8 cellular contexts compared by ENCODE assay signal in genomic region chr3:49021213-49021812, GRCh38. TPM values are rescaled to one million over a fixed set of nuclear protein-coding genes. Genes with fewer than 3 reads are reported as not detected.
DNase-seq lines count a peak whose midpoint lies in the region; ATAC-seq, FAIRE-seq and TF ChIP-seq lines count a peak whose summit lies in the region.

No MANE protein-coding gene starts in this region.

- intact Hi-C loops in Caco-2 (cut with micrococcal nuclease; ENCODE audit: unreplicated experiment), result loop anchor here (1.0 to 10.0 kb wide), 3 partner anchors 8 to 133 kb away; partner anchors contain the start of genes IMPDH2 and QRICH1

- peaks cover 79% of the 10 kb centered on the region for H3K36me3 Mint-ChIP-seq in Caco-2 (ENCODE audit: insufficient read depth, unreplicated experiment)
- peaks cover 36% of the 10 kb centered on the region for H3K36me3 Mint-ChIP-seq in activated CD8-positive, alpha-beta memory T cell treated with anti-CD3 and anti-CD28 coated beads, Interleukin-2, amount 10 ng/mL, durations not matched to agents 7 days and 5 days

- 0 out of 2 replicates have a peak overlapping the region, but pooled peaks have one; percentile 75 for H2BK12ac ChIP-seq in H1 (ENCODE audit: low read depth, low read length)

- TF ChIP-seq CTCF in Caco-2 (IDR thresholded peaks at IDR 0.05; ENCODE audit: insufficient read depth in 1 of 2, low read depth in 1 of 2, low read length in 1 of 2, severe bottlenecking in 1 of 2, unreplicated experiment in 1 of 2) (no peak), H1 (IDR thresholded peaks at IDR 0.05; ENCODE audit: control extremely low read depth in 1 of 3, insufficient read depth in 1 of 3, low read depth in 1 of 3, low read length in 3 of 3) (no peak)

- TF ChIP-seq POLR2A in H1 (IDR thresholded peaks at IDR 0.05; ENCODE audit: control extremely low read depth in 1 of 2, low read depth in 2 of 2, low read length in 2 of 2), result peak in 1 of 2 experiments; percentile 95; a peak in 2 of 3 replicates

- peaks cover 3% of the 10 kb centered on the region; the same call in 1 of the 2 replicates for H3K4me1 ChIP-seq in Caco-2
- H3K4me1 ChIP-seq in H1 (replicated peaks in 1 of 4; ENCODE audit: control insufficient read depth in 3 of 4, insufficient read depth in 4 of 4, low read length in 3 of 4), result peaks cover 0 to 21% (median 13%) of the 10 kb centered on the region in 4 experiments; a peak in 6 of 7 replicates
- H3K4me1 ChIP-seq in mesendoderm (ENCODE audit: control insufficient read depth, low read depth, low read length), result peaks cover 9% of the 10 kb centered on the region

- no peaks in the 10 kb centered on the region for H3K27me3 Mint-ChIP-seq in Caco-2 (ENCODE audit: insufficient read depth, unreplicated experiment)
- no peaks in the 10 kb centered on the region for H3K27me3 Mint-ChIP-seq in activated CD8-positive, alpha-beta memory T cell treated with anti-CD3 and anti-CD28 coated beads, Interleukin-2, amount 10 ng/mL, durations not matched to agents 7 days and 5 days

- H3K14ac ChIP-seq in H1 (ENCODE audit: insufficient read length), result no peak overlapping the region

- H3K36me3 ChIP-seq in Caco-2 (ENCODE audit: control insufficient read depth, insufficient read depth, low read length) (peaks cover 7% of the 10 kb centered on the region), H1 (ENCODE audit: control insufficient read depth in 2 of 4, insufficient read depth in 4 of 4, low read length in 3 of 4) (peaks cover 26 to 38% (median 28%) of the 10 kb centered on the region in 4 experiments), mesendoderm (ENCODE audit: control insufficient read depth, insufficient read depth, low read length) (peaks cover 16% of the 10 kb centered on the region)

- peak; percentile 93 for FAIRE-seq in HTR-8/SVneo (lab: Jason Lieb, UNC)
- no peak for FAIRE-seq in H1 (lab: Jason Lieb, UNC)

- peak overlapping the region; percentile 87 for H3K18ac ChIP-seq in H1 (ENCODE audit: extremely low read depth, low read length)
- H3K18ac ChIP-seq in mesendoderm (ENCODE audit: low read length), result peak overlapping the region; percentile 81

- peak overlapping the region; percentile 91 for H3K27ac ChIP-seq in H1 (ENCODE audit: low read depth, low read length)
- peak overlapping the region; percentile 95 for H3K27ac ChIP-seq in mesendoderm (ENCODE audit: low read depth, low read length)

- no peak overlapping the region for H2BK20ac ChIP-seq in H1 (ENCODE audit: low read length)

- peaks cover 32% of the 10 kb centered on the region for H3K23me2 ChIP-seq in H1 (ENCODE audit: low read depth, low read length)

- H2AFZ ChIP-seq in H1 (ENCODE audit: low read length), result no peak overlapping the region

- no peak for TF ChIP-seq EP300 in H1 (IDR thresholded peaks at IDR 0.05; ENCODE audit: borderline replicate concordance in 1 of 2, low read depth in 2 of 2, low read length in 2 of 2)

- H3K9me3 ChIP-seq in Caco-2 (no peaks in the 10 kb centered on the region), H1 (ENCODE audit: insufficient read depth in 2 of 2, low read depth in 1 of 2, low read length in 1 of 2) (no peaks in the 10 kb centered on the region)

- H4K5ac ChIP-seq in H1 (ENCODE audit: insufficient read length, low read depth, low read length) (peak overlapping the region; percentile 90), mesendoderm (ENCODE audit: low read length) (no peak overlapping the region)

- peaks cover 6% of the 10 kb centered on the region for H3K4me1 Mint-ChIP-seq in Caco-2 (ENCODE audit: low read depth, unreplicated experiment)
- peaks cover 60% of the 10 kb centered on the region for H3K4me1 Mint-ChIP-seq in activated CD8-positive, alpha-beta memory T cell treated with anti-CD3 and anti-CD28 coated beads, Interleukin-2, amount 10 ng/mL, durations not matched to agents 7 days and 5 days

- H3K79me2 ChIP-seq in H1 (ENCODE audit: control insufficient read depth in 1 of 2, insufficient read depth in 2 of 2, low read length in 2 of 2) (peaks cover 0 to 16% of the 10 kb centered on the region in 2 experiments; a peak in 1 of 4 replicates), mesendoderm (ENCODE audit: control insufficient read depth, insufficient read depth, low read length) (peaks cover 16% of the 10 kb centered on the region)

- H3K9me3 Mint-ChIP-seq in Caco-2 (ENCODE audit: unreplicated experiment), result no peaks in the 10 kb centered on the region
- H3K9me3 Mint-ChIP-seq in activated CD8-positive, alpha-beta memory T cell treated with anti-CD3 and anti-CD28 coated beads, Interleukin-2, amount 10 ng/mL, durations not matched to agents 7 days and 5 days (ENCODE audit: low read depth), result no peaks in the 10 kb centered on the region

- peak overlapping the region; percentile 85 for H3K4me3 ChIP-seq in Caco-2 (ENCODE audit: low read depth, low read length)
- H3K4me3 ChIP-seq in H1 (ENCODE audit: extremely low read depth in 1 of 4, insufficient read depth in 2 of 4, low read depth in 3 of 4, low read length in 4 of 4), result peak overlapping the region; percentile 84 to 97 (median 95)
- H3K4me3 ChIP-seq in mesendoderm (ENCODE audit: low read length), result peak overlapping the region; percentile 97

- peak overlapping the region; percentile 62 for H3K4ac ChIP-seq in H1 (replicated peaks; ENCODE audit: insufficient read length, low read depth, low read length)
- peak overlapping the region; percentile 88 for H3K4ac ChIP-seq in mesendoderm (ENCODE audit: low read depth, low read length)

- POLR2A ChIA-PET in Caco-2 (lab: Charles Lee) (interaction anchor here (0.5 to 4.4 kb wide), 11 partner anchors 8 to 373 kb away, joined by 3 to 92 read pairs (median 3); partner anchors contain the start of genes CELSR3, LAMB2, QRICH1 and WDR6), H1 (lab: Charles Lee; ENCODE audit: partially characterized antibody) (interaction anchor here (0.7 to 38.8 kb wide), 24 partner anchors 8 to 390 kb away, joined by 3 to 1518 read pairs (median 6); partner anchors contain the start of genes DALRD3, IMPDH2, IP6K2 and KLHDC8B)

- no peak overlapping the region for H2AK5ac ChIP-seq in H1 (ENCODE audit: low read depth, low read length)
- no peak overlapping the region for H2AK5ac ChIP-seq in mesendoderm (ENCODE audit: low read length)

- H3K4me2 ChIP-seq in H1 (ENCODE audit: insufficient read depth in 1 of 2, low read depth in 2 of 2, low read length in 2 of 2), result peak overlapping the region; percentile 96 to 98
- peak overlapping the region; percentile 97 for H3K4me2 ChIP-seq in mesendoderm (ENCODE audit: low read length)

- H3K56ac ChIP-seq in H1 (replicated peaks; ENCODE audit: insufficient read length, low read depth, low read length), result peak overlapping the region; percentile 75
- peak overlapping the region; percentile 100 for H3K56ac ChIP-seq in mesendoderm (ENCODE audit: low read length)

- peak overlapping the region; percentile 98 for H2BK5ac ChIP-seq in H1 (ENCODE audit: low read depth, low read length)
- H2BK5ac ChIP-seq in mesendoderm (ENCODE audit: low read length), result peak overlapping the region; percentile 35

- H2BK120ac ChIP-seq in H1 (replicated peaks; ENCODE audit: low read depth, low read length), result no peak overlapping the region
- H2BK120ac ChIP-seq in mesendoderm (ENCODE audit: low read depth, low read length), result no peak overlapping the region

- WGBS in H1 (ENCODE audit: extremely low coverage in 1 of 2, insufficient coverage in 1 of 2, insufficient read length in 1 of 2, insufficient replicate concordance in 2 of 2, low coverage in 1 of 2, low lambda C conversion rate in 2 of 2, missing lambda C conversion rate in 1 of 2), 2 experiments, result 0% methylated on average over 56 of the region's 60 CpGs; no CpG with 5 or more reads in 1 of the 2 experiments
- no CpG with 5 or more reads among the region's 60 CpGs for WGBS in mesendoderm (ENCODE audit: extremely low coverage, insufficient coverage, low lambda C conversion rate)

- H4K8ac ChIP-seq in H1 (ENCODE audit: extremely low read depth, insufficient read depth, low read length), result peak overlapping the region; percentile 99
- H4K8ac ChIP-seq in mesendoderm (ENCODE audit: low read depth, low read length), result no peak overlapping the region

- peak; percentile 45 for ATAC-seq in GM21381 (IDR thresholded peaks at IDR 0.05; ENCODE audit: unreplicated experiment)
- peak; percentile 68 for ATAC-seq in activated CD8-positive, alpha-beta memory T cell treated with anti-CD3 and anti-CD28 coated beads, Interleukin-2, amount 10 ng/mL, durations not matched to agents 7 days and 5 days

- peaks cover 10 to 14% of the 10 kb centered on the region in 2 experiments for H4K20me1 ChIP-seq in H1 (replicated peaks in 1 of 2; ENCODE audit: control insufficient read depth in 1 of 2, insufficient read depth in 2 of 2, low read length in 2 of 2)

- peak overlapping the region; percentile 88 for H3K4me3 Mint-ChIP-seq in Caco-2 (ENCODE audit: unreplicated experiment)
- peak overlapping the region; percentile 90 for H3K4me3 Mint-ChIP-seq in activated CD8-positive, alpha-beta memory T cell treated with anti-CD3 and anti-CD28 coated beads, Interleukin-2, amount 10 ng/mL, durations not matched to agents 7 days and 5 days

- no peak overlapping the region for H4K91ac ChIP-seq in H1 (replicated peaks; ENCODE audit: insufficient read length, low read length)

- CTCF ChIA-PET in Caco-2 (lab: Charles Lee), result interaction anchor here (1.1 to 2.2 kb wide), 7 partner anchors 10 to 111 kb away, joined by 3 to 20 read pairs (median 6); partner anchors contain the start of genes LAMB2, P4HTM, QRICH1 and WDR6
- CTCF ChIA-PET in activated CD8-positive, alpha-beta memory T cell treated with anti-CD3 and anti-CD28 coated beads, Interleukin-2, amount 10 ng/mL, durations not matched to agents 7 days and 5 days (lab: Charles Lee), result interaction anchor here (0.9 to 9.4 kb wide), 15 partner anchors 8 to 358 kb away, joined by 3 to 101 read pairs (median 5); partner anchors contain the start of genes CELSR3, IMPDH2, IP6K2 and KLHDC8B
- CTCF ChIA-PET in H1 (lab: Charles Lee; ENCODE audit: partially characterized antibody), result interaction anchor here (0.6 to 24.3 kb wide), 14 partner anchors 9 to 356 kb away, joined by 3 to 467 read pairs (median 6); partner anchors contain the start of genes P4HTM, QRICH1, USP19 and WDR6

- H2BK15ac ChIP-seq in H1 (ENCODE audit: low read length) (no peak overlapping the region), mesendoderm (replicated peaks; ENCODE audit: low read depth) (no peak overlapping the region)

- no TSS peak for BruUV-seq in Caco-2 (replicated peaks; lab: Mats Ljungman, UMichigan)

- peaks cover 5% of the 10 kb centered on the region for H3K79me1 ChIP-seq in H1 (ENCODE audit: low read depth, low read length)
- peaks cover 11% of the 10 kb centered on the region for H3K79me1 ChIP-seq in mesendoderm (ENCODE audit: low read length)

- DNase-seq in Caco-2 (peak; percentile 98 to 99), HTR-8/SVneo (ENCODE audit: insufficient read length, low spot score) (peak; percentile 94), NOMO-1 treated with DMSO at 0.1 percent for 48 hours (lab: John Stamatoyannopoulos, UW; ENCODE audit: unreplicated experiment) (peak; percentile 94), H1 (ENCODE audit: low read depth in 1 of 2, low spot score in 2 of 2) (peak; percentile 94 to 99), mesendoderm (peak; percentile 98)
- peak; percentile 99 for DNase-seq in activated CD8-positive, alpha-beta memory T cell treated with anti-CD3 and anti-CD28 coated beads, Interleukin-2, amount 10 ng/mL, durations not matched to agents 7 days and 5 days
- DNase-seq in stimulated activated CD8-positive, alpha-beta memory T cell treated with anti-CD3 and anti-CD28 coated beads, Interleukin-12 subunit alpha, Interleukin-12 subunit beta, amount 100 ng/mL, for 4 hours (ENCODE audit: low read depth), result peak; percentile 96

- TF ChIP-seq RAD21 in H1 (IDR thresholded peaks at IDR 0.05 in 1 of 2, conservative IDR thresholded peaks at IDR 0.05 in 1 of 2; ENCODE audit: low read depth in 2 of 2, low read length in 2 of 2), result no peak

- no peak overlapping the region for H3K23ac ChIP-seq in H1 (ENCODE audit: insufficient read length)
- peak overlapping the region; percentile 97 for H3K23ac ChIP-seq in mesendoderm (ENCODE audit: low read length)

- H3K27ac Mint-ChIP-seq in Caco-2 (ENCODE audit: unreplicated experiment), result peak overlapping the region; percentile 97
- peak overlapping the region; percentile 94 for H3K27ac Mint-ChIP-seq in activated CD8-positive, alpha-beta memory T cell treated with anti-CD3 and anti-CD28 coated beads, Interleukin-2, amount 10 ng/mL, durations not matched to agents 7 days and 5 days

- H3K27me3 ChIP-seq in Caco-2 (replicated peaks; ENCODE audit: control insufficient read depth, insufficient read depth, low read length) (no peaks in the 10 kb centered on the region), H1 (replicated peaks in 1 of 4; ENCODE audit: control insufficient read depth in 3 of 4, extremely low read depth in 1 of 4, insufficient read depth in 3 of 4, low read length in 3 of 4) (no peaks in the 10 kb centered on the region), mesendoderm (ENCODE audit: insufficient read depth, low read length, poor library complexity) (no peaks in the 10 kb centered on the region)

- H3K9ac ChIP-seq in H1 (replicated peaks in 1 of 4; ENCODE audit: extremely low read depth in 1 of 4, low read depth in 3 of 4, low read length in 3 of 4) (peak overlapping the region; percentile 86 to 96 (median 95)), mesendoderm (ENCODE audit: low read length) (peak overlapping the region; percentile 100)

RNA-seq across cellular contexts. Expression of gene NDUFAF3, which starts 0.6 kb away (rescaled TPM):
- total RNA-seq in Caco-2 (2022), result 65.9 and 68.7 TPM in 2 replicates
- 100 to 1,000 TPM in 1 of 2 experiments, 10 to 100 TPM in 1; 94.3 to 101 TPM for total RNA-seq in activated CD8-positive, alpha-beta memory T cell treated with anti-CD3 and anti-CD28 coated beads, Interleukin-2, amount 10 ng/mL, durations not matched to agents 7 days and 5 days
- total RNA-seq in H1 (2021; fragmentation: NEBNext Ultra II Directional; extraction: Animal tissue kit (Norgen Biotek cat#: 25700)), result 26.2 and 27.8 TPM in 2 replicates
- 45.5 and 52.1 TPM in 2 replicates for polyA plus RNA-seq in H1 (2011; rRNA removed)
- 31.7 TPM for polyA plus RNA-seq in H1 (2011; cell fraction: cytosol; rRNA removed)
- polyA plus RNA-seq in H1 (2011; cell fraction: nucleus; rRNA removed), result 38.4 TPM
- 10.4 to 48.0 TPM (median 37.5 TPM) in 4 replicates for polyA plus RNA-seq in H1 (2012, experiment 1 of 2)
- polyA plus RNA-seq in H1 (2012, experiment 2 of 2), result 25.5 TPM
- polyA plus RNA-seq in H1 (2013, experiment 1 of 2), result 38.2 TPM
- polyA plus RNA-seq in H1 (2013, experiment 2 of 2), result 40.2 TPM
- polyA minus RNA-seq in H1 (2011; rRNA and poly(A)+ RNA removed), result 15.3 and 24.4 TPM in 2 replicates
- 24.3 TPM for polyA minus RNA-seq in H1 (2011; cell fraction: cytosol; rRNA and poly(A)+ RNA removed)
- 52.4 TPM for polyA minus RNA-seq in H1 (2011; cell fraction: nucleus; rRNA and poly(A)+ RNA removed)
- 35.6 TPM for polyA plus RNA-seq in mesendoderm (2013, experiment 1 of 2)
- polyA plus RNA-seq in mesendoderm (2013, experiment 2 of 2), result 35.4 TPM

RNA-seq across cellular contexts. Expression of gene DALRD3, which starts 2.9 kb away (rescaled TPM):
- total RNA-seq in Caco-2 (2022), result 21.4 and 21.5 TPM in 2 replicates
- 10 to 100 TPM; 25.8 to 29.9 TPM for total RNA-seq in activated CD8-positive, alpha-beta memory T cell treated with anti-CD3 and anti-CD28 coated beads, Interleukin-2, amount 10 ng/mL, durations not matched to agents 7 days and 5 days
- total RNA-seq in H1 (2021; fragmentation: NEBNext Ultra II Directional; extraction: Animal tissue kit (Norgen Biotek cat#: 25700)), result 30.4 and 31.6 TPM in 2 replicates
- polyA plus RNA-seq in H1 (2011; rRNA removed), result 86.5 and 95.3 TPM in 2 replicates
- polyA plus RNA-seq in H1 (2011; cell fraction: cytosol; rRNA removed), result 73.1 TPM
- polyA plus RNA-seq in H1 (2011; cell fraction: nucleus; rRNA removed), result 140 TPM
- 34.7 to 40.6 TPM (median 39.8 TPM) in 4 replicates for polyA plus RNA-seq in H1 (2012, experiment 1 of 2)
- 74.3 TPM for polyA plus RNA-seq in H1 (2012, experiment 2 of 2)
- polyA plus RNA-seq in H1 (2013, experiment 1 of 2), result 33.5 TPM
- 33.7 TPM for polyA plus RNA-seq in H1 (2013, experiment 2 of 2)
- 87.2 and 103 TPM in 2 replicates for polyA minus RNA-seq in H1 (2011; rRNA and poly(A)+ RNA removed)
- polyA minus RNA-seq in H1 (2011; cell fraction: cytosol; rRNA and poly(A)+ RNA removed), result 32.7 TPM
- 48.1 TPM for polyA minus RNA-seq in H1 (2011; cell fraction: nucleus; rRNA and poly(A)+ RNA removed)
- 24.5 TPM for polyA plus RNA-seq in mesendoderm (2013, experiment 1 of 2)
- 25.7 TPM for polyA plus RNA-seq in mesendoderm (2013, experiment 2 of 2)

RNA-seq across cellular contexts. Expression of gene IMPDH2, which starts 7.9 kb away (rescaled TPM):
- total RNA-seq in Caco-2 (2022), result 233 and 240 TPM in 2 replicates
- 100 to 1,000 TPM; 186 to 229 TPM for total RNA-seq in activated CD8-positive, alpha-beta memory T cell treated with anti-CD3 and anti-CD28 coated beads, Interleukin-2, amount 10 ng/mL, durations not matched to agents 7 days and 5 days
- 409 and 419 TPM in 2 replicates for total RNA-seq in H1 (2021; fragmentation: NEBNext Ultra II Directional; extraction: Animal tissue kit (Norgen Biotek cat#: 25700))
- 363 and 374 TPM in 2 replicates for polyA plus RNA-seq in H1 (2011; rRNA removed)
- 511 TPM for polyA plus RNA-seq in H1 (2011; cell fraction: cytosol; rRNA removed)
- polyA plus RNA-seq in H1 (2011; cell fraction: nucleus; rRNA removed), result 1,029 TPM
- polyA plus RNA-seq in H1 (2012, experiment 1 of 2), result 385 to 517 TPM (median 516 TPM) in 4 replicates
- polyA plus RNA-seq in H1 (2012, experiment 2 of 2), result 474 TPM
- polyA plus RNA-seq in H1 (2013, experiment 1 of 2), result 339 TPM
- 323 TPM for polyA plus RNA-seq in H1 (2013, experiment 2 of 2)
- 836 and 1,078 TPM in 2 replicates for polyA minus RNA-seq in H1 (2011; rRNA and poly(A)+ RNA removed)
- polyA minus RNA-seq in H1 (2011; cell fraction: cytosol; rRNA and poly(A)+ RNA removed), result 367 TPM
- 252 TPM for polyA minus RNA-seq in H1 (2011; cell fraction: nucleus; rRNA and poly(A)+ RNA removed)
- polyA plus RNA-seq in mesendoderm (2013, experiment 1 of 2), result 301 TPM
- 302 TPM for polyA plus RNA-seq in mesendoderm (2013, experiment 2 of 2)

RNA-seq across cellular contexts. Expression of gene WDR6, which starts 14.1 kb away (rescaled TPM):
- total RNA-seq in Caco-2 (2022), result 184 and 185 TPM in 2 replicates
- 100 to 1,000 TPM; 130 to 154 TPM for total RNA-seq in activated CD8-positive, alpha-beta memory T cell treated with anti-CD3 and anti-CD28 coated beads, Interleukin-2, amount 10 ng/mL, durations not matched to agents 7 days and 5 days
- 180 and 187 TPM in 2 replicates for total RNA-seq in H1 (2021; fragmentation: NEBNext Ultra II Directional; extraction: Animal tissue kit (Norgen Biotek cat#: 25700))
- polyA plus RNA-seq in H1 (2011; rRNA removed), result 257 and 340 TPM in 2 replicates
- polyA plus RNA-seq in H1 (2011; cell fraction: cytosol; rRNA removed), result 262 TPM
- polyA plus RNA-seq in H1 (2011; cell fraction: nucleus; rRNA removed), result 878 TPM
- polyA plus RNA-seq in H1 (2012, experiment 1 of 2), result 176 to 244 TPM (median 215 TPM) in 4 replicates
- 172 TPM for polyA plus RNA-seq in H1 (2012, experiment 2 of 2)
- 84.5 TPM for polyA plus RNA-seq in H1 (2013, experiment 1 of 2)
- 77.8 TPM for polyA plus RNA-seq in H1 (2013, experiment 2 of 2)
- polyA minus RNA-seq in H1 (2011; rRNA and poly(A)+ RNA removed), result 252 and 296 TPM in 2 replicates
- polyA minus RNA-seq in H1 (2011; cell fraction: cytosol; rRNA and poly(A)+ RNA removed), result 109 TPM
- 118 TPM for polyA minus RNA-seq in H1 (2011; cell fraction: nucleus; rRNA and poly(A)+ RNA removed)
- 73.5 TPM for polyA plus RNA-seq in mesendoderm (2013, experiment 1 of 2)
- 74.2 TPM for polyA plus RNA-seq in mesendoderm (2013, experiment 2 of 2)

RNA-seq across cellular contexts. Expression of gene P4HTM, which starts 31.3 kb away (rescaled TPM):
- total RNA-seq in Caco-2 (2022), result 24.4 and 25.5 TPM in 2 replicates
- total RNA-seq in activated CD8-positive, alpha-beta memory T cell treated with anti-CD3 and anti-CD28 coated beads, Interleukin-2, amount 10 ng/mL, durations not matched to agents 7 days and 5 days, result 10 to 100 TPM; 44.5 to 50.6 TPM
- 18.6 and 19.1 TPM in 2 replicates for total RNA-seq in H1 (2021; fragmentation: NEBNext Ultra II Directional; extraction: Animal tissue kit (Norgen Biotek cat#: 25700))
- 25.4 and 31.1 TPM in 2 replicates for polyA plus RNA-seq in H1 (2011; rRNA removed)
- 29.9 TPM for polyA plus RNA-seq in H1 (2011; cell fraction: cytosol; rRNA removed)
- 89.3 TPM for polyA plus RNA-seq in H1 (2011; cell fraction: nucleus; rRNA removed)
- 12.6 to 22.7 TPM (median 21.6 TPM) in 4 replicates for polyA plus RNA-seq in H1 (2012, experiment 1 of 2)
- polyA plus RNA-seq in H1 (2012, experiment 2 of 2), result 14.0 TPM
- polyA plus RNA-seq in H1 (2013, experiment 1 of 2), result 18.0 TPM
- 14.1 TPM for polyA plus RNA-seq in H1 (2013, experiment 2 of 2)
- 34.6 and 38.0 TPM in 2 replicates for polyA minus RNA-seq in H1 (2011; rRNA and poly(A)+ RNA removed)
- polyA minus RNA-seq in H1 (2011; cell fraction: cytosol; rRNA and poly(A)+ RNA removed), result 24.7 TPM
- polyA minus RNA-seq in H1 (2011; cell fraction: nucleus; rRNA and poly(A)+ RNA removed), result 72.0 TPM
- polyA plus RNA-seq in mesendoderm (2013, experiment 1 of 2), result 6.9 TPM
- 6.6 TPM for polyA plus RNA-seq in mesendoderm (2013, experiment 2 of 2)

Comparison
In these comparisons a context has a peak if more than half of its experiments do, and no peak if none do; other contexts are left out.
1. Peak in every context shown above with its lines: DNase-seq, ATAC-seq, H3K4me3 ChIP-seq and H3K27ac ChIP-seq.